ENCODE assay signal across 10 cellular contexts in the genomic region with DNA sequence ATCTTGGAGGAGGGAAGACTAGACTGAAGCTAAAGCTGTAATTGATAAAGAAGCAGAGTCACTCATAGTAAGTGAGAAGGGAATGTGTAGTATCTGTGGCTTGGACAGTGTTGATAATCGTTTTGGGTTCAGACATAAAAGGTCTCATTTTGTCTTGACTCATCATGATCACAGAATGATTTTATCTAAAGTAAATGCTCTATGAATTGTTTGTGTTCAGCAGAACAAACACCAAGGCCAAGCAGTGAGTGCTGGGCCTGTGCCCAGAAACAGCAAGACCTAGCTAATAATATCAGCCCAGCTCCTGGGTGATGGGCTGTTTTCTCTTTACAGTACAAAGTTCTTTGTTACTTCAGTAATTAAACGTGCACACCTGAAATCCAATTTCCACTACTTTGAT. TPM values are rescaled to one million over a fixed set of nuclear protein-coding genes. Genes with fewer than 3 reads are reported as not detected.
A peak's percentile ranks its signal among the peaks of the same experiment; 100 is the strongest.
DNase-seq lines count a peak whose midpoint lies in the region; ATAC-seq, FAIRE-seq and TF ChIP-seq lines count a peak whose summit lies in the region.
"Had no signal": no experiment of that assay in that cellular context is flagged by ENCODE, and none has a peak within 500 bp of the region (broad histone marks: within the 10 kb centered on the region; RNA-seq: fewer than 3 reads in every experiment).

No MANE protein-coding gene starts in this region.

- CTCF ChIA-PET in PC-3 (lab: Charles Lee), result no interaction called here
- CTCF ChIA-PET in CD8-positive, alpha-beta T cell (lab: Charles Lee), result no interaction called here
- CTCF ChIA-PET in activated naive CD4-positive, alpha-beta T cell treated with anti-CD3 and anti-CD28 coated beads for 36 hours (lab: Charles Lee), result no interaction called here

- no peaks in the 10 kb centered on the region for H3F3A ChIP-seq in PC-3 (ENCODE audit: low read length, unreplicated experiment)

- POLR2A ChIA-PET in PC-3 (lab: Charles Lee; ENCODE audit: unreplicated experiment), result no interaction called here
- POLR2A ChIA-PET in CD8-positive, alpha-beta T cell (lab: Charles Lee), result no interaction called here

- DNase-seq in HCEC 1CT, result peak; percentile 66
- DNase-seq in PC-3, result peak; percentile 87
- peak; percentile 60 for DNase-seq in foreskin melanocyte
- peak; percentile 81 for DNase-seq in small intestine
- no peak for DNase-seq in CD8-positive, alpha-beta T cell
- DNase-seq in activated naive CD4-positive, alpha-beta T cell treated with anti-CD3 and anti-CD28 coated beads for 36 hours, result no peak
- DNase-seq: naive thymus-derived CD4-positive, alpha-beta T cell; NCI-H526 treated with DMSO at 0.1 percent for 48 hours had no signal

- H3K27me3 Mint-ChIP-seq in CD8-positive, alpha-beta T cell (ENCODE audit: low read depth), result no peaks in the 10 kb centered on the region
- peaks cover 4% of the 10 kb centered on the region for H3K27me3 Mint-ChIP-seq in activated naive CD4-positive, alpha-beta T cell treated with anti-CD3 and anti-CD28 coated beads for 36 hours (ENCODE audit: low read depth)

- H3K79me2 ChIP-seq in PC-3 (ENCODE audit: low read length), result no peaks in the 10 kb centered on the region

- H3K27ac ChIP-seq in PC-3 (ENCODE audit: low read length) (peak overlapping the region; percentile 71), small intestine (ENCODE audit: low read depth in 1 of 2, low read length in 1 of 2) (no peak overlapping the region)
- H3K27ac ChIP-seq in CD8-positive, alpha-beta T cell (ENCODE audit: low read depth, low read length), result no peak overlapping the region

- BruUV-seq in PC-3 (replicated peaks; lab: Mats Ljungman, UMichigan), result no TSS peak

- TF ChIP-seq CTCF in PC-3 (conservative IDR thresholded peaks at IDR 0.05; ENCODE audit: low read depth, low read length), result no peak
- TF ChIP-seq CTCF in CD8-positive, alpha-beta T cell (IDR thresholded peaks at IDR 0.05), result no peak

- no peaks in the 10 kb centered on the region for H3K9me3 Mint-ChIP-seq in CD8-positive, alpha-beta T cell
- no peaks in the 10 kb centered on the region for H3K9me3 Mint-ChIP-seq in activated naive CD4-positive, alpha-beta T cell treated with anti-CD3 and anti-CD28 coated beads for 36 hours

- H3K4me1 ChIP-seq in PC-3 (ENCODE audit: insufficient read depth, low read length) (peaks cover 41% of the 10 kb centered on the region), small intestine (ENCODE audit: control insufficient read depth in 2 of 2, insufficient read depth in 1 of 2, low read depth in 1 of 2, low read length in 1 of 2) (peaks cover 7 to 11% of the 10 kb centered on the region in 2 donors)
- no peaks in the 10 kb centered on the region for H3K4me1 ChIP-seq in CD8-positive, alpha-beta T cell (ENCODE audit: insufficient read depth, low read length)

- H3K27ac Mint-ChIP-seq in CD8-positive, alpha-beta T cell, result no peak overlapping the region
- H3K27ac Mint-ChIP-seq in activated naive CD4-positive, alpha-beta T cell treated with anti-CD3 and anti-CD28 coated beads for 36 hours, result no peak overlapping the region
- H3K27ac Mint-ChIP-seq: naive thymus-derived CD4-positive, alpha-beta T cell had no signal

- FAIRE-seq in small intestine (lab: Jason Lieb, UNC), result peak; percentile 49

- H3K4me2 ChIP-seq in PC-3 (ENCODE audit: low read length), result peak overlapping the region; percentile 79

- no peak overlapping the region for H3K4me3 Mint-ChIP-seq in CD8-positive, alpha-beta T cell
- no peak overlapping the region for H3K4me3 Mint-ChIP-seq in activated naive CD4-positive, alpha-beta T cell treated with anti-CD3 and anti-CD28 coated beads for 36 hours
- H3K4me3 Mint-ChIP-seq: naive thymus-derived CD4-positive, alpha-beta T cell had no signal

- H4K20me1 ChIP-seq in PC-3 (ENCODE audit: low read length), result no peaks in the 10 kb centered on the region

- intact Hi-C loops in PC-3 (cut with micrococcal nuclease), result loop anchor here (5.0 kb wide), 2 partner anchors 64 to 104 kb away; no protein-coding TSS in a partner anchor
- intact Hi-C loops in CD8-positive, alpha-beta T cell (cut with DNase I, micrococcal nuclease), result no loop called here
- intact Hi-C loops in activated naive CD4-positive, alpha-beta T cell treated with anti-CD3 and anti-CD28 coated beads for 36 hours (cut with micrococcal nuclease), result no loop called here

- H3K4me3 ChIP-seq in PC-3 (ENCODE audit: low read length) (no peak overlapping the region), small intestine (ENCODE audit: low read depth in 1 of 2, low read length in 2 of 2) (no peak overlapping the region)
- H3K4me3 ChIP-seq in CD8-positive, alpha-beta T cell (ENCODE audit: low read depth, low read length), result no peak overlapping the region

- H3K9me2 ChIP-seq in PC-3 (replicated peaks; ENCODE audit: low read length), result no peaks in the 10 kb centered on the region

- ATAC-seq in PC-3 (peak; percentile 94), GM19397 (IDR thresholded peaks at IDR 0.05; ENCODE audit: unreplicated experiment) (no peak), HG02973 (IDR thresholded peaks at IDR 0.05; ENCODE audit: unreplicated experiment) (no peak)
- ATAC-seq in CD8-positive, alpha-beta T cell, result no peak
- ATAC-seq: naive thymus-derived CD4-positive, alpha-beta T cell had no signal

- no peak overlapping the region for H3K9ac ChIP-seq in PC-3 (ENCODE audit: low read length)

- no peaks in the 10 kb centered on the region for H3K36me3 Mint-ChIP-seq in CD8-positive, alpha-beta T cell
- H3K36me3 Mint-ChIP-seq in activated naive CD4-positive, alpha-beta T cell treated with anti-CD3 and anti-CD28 coated beads for 36 hours (ENCODE audit: low read depth), result no peaks in the 10 kb centered on the region
- H3K36me3 Mint-ChIP-seq: naive thymus-derived CD4-positive, alpha-beta T cell had no signal

- H3K27me3 ChIP-seq in PC-3 (ENCODE audit: low read length), result no peaks in the 10 kb centered on the region
- H3K27me3 ChIP-seq in small intestine (ENCODE audit: control insufficient read depth in 2 of 2, insufficient read depth in 2 of 2, low read length in 2 of 2), result no peaks in the 10 kb centered on the region
- H3K27me3 ChIP-seq in CD8-positive, alpha-beta T cell (ENCODE audit: insufficient read depth, low read length), result no peaks in the 10 kb centered on the region

- H3K4me1 Mint-ChIP-seq in CD8-positive, alpha-beta T cell (ENCODE audit: low read depth), result no peaks in the 10 kb centered on the region
- no peaks in the 10 kb centered on the region for H3K4me1 Mint-ChIP-seq in activated naive CD4-positive, alpha-beta T cell treated with anti-CD3 and anti-CD28 coated beads for 36 hours (ENCODE audit: low read depth)

- no peaks in the 10 kb centered on the region for H3K9me3 ChIP-seq in PC-3 (ENCODE audit: low read length)
- no peaks in the 10 kb centered on the region for H3K9me3 ChIP-seq in small intestine (ENCODE audit: control insufficient read depth, low read depth)
- no peaks in the 10 kb centered on the region for H3K9me3 ChIP-seq in CD8-positive, alpha-beta T cell (ENCODE audit: low read length)

- no peak overlapping the region for H2AFZ ChIP-seq in PC-3 (ENCODE audit: low read length)

- H3K36me3 ChIP-seq in PC-3 (ENCODE audit: low read depth, low read length), result no peaks in the 10 kb centered on the region
- H3K36me3 ChIP-seq in small intestine (ENCODE audit: control insufficient read depth in 2 of 2, insufficient read depth in 2 of 2, low read length in 2 of 2), result no peaks in the 10 kb centered on the region
- no peaks in the 10 kb centered on the region for H3K36me3 ChIP-seq in CD8-positive, alpha-beta T cell (ENCODE audit: insufficient read depth, low read length)

- 3 to 26% (median 12%) methylated on average over 2 of the region's 2 CpGs for WGBS in small intestine, 3 donors

RNA-seq across cellular contexts. Expression of a gene that starts 26.7 kb away (rescaled TPM):
- not detected in 2 replicates for total RNA-seq in PC-3 (2014; rRNA removed)
- 10 to 100 TPM; 27.3 to 55.4 (median 44.7) TPM for polyA plus RNA-seq in small intestine
- total RNA-seq in CD8-positive, alpha-beta T cell, result under 1 TPM in 1 of 2 experiments, not detected in 1; 0.38 TPM
- total RNA-seq in activated naive CD4-positive, alpha-beta T cell treated with anti-CD3 and anti-CD28 coated beads for 36 hours, result not detected

Comparison
In these comparisons a context has a peak if more than half of its experiments do, and no peak if none do; other contexts are left out.
1. DNase-seq: peak in HCEC 1CT (single experiment), PC-3 (single experiment), foreskin melanocyte (single experiment) and small intestine (single experiment); none in CD8-positive, alpha-beta T cell (0 of 7) and activated naive CD4-positive, alpha-beta T cell treated with anti-CD3 and anti-CD28 coated beads for 36 hours (single experiment).